Comparison of ENCODE assay signal across 1 cellular context in the genomic region with DNA sequence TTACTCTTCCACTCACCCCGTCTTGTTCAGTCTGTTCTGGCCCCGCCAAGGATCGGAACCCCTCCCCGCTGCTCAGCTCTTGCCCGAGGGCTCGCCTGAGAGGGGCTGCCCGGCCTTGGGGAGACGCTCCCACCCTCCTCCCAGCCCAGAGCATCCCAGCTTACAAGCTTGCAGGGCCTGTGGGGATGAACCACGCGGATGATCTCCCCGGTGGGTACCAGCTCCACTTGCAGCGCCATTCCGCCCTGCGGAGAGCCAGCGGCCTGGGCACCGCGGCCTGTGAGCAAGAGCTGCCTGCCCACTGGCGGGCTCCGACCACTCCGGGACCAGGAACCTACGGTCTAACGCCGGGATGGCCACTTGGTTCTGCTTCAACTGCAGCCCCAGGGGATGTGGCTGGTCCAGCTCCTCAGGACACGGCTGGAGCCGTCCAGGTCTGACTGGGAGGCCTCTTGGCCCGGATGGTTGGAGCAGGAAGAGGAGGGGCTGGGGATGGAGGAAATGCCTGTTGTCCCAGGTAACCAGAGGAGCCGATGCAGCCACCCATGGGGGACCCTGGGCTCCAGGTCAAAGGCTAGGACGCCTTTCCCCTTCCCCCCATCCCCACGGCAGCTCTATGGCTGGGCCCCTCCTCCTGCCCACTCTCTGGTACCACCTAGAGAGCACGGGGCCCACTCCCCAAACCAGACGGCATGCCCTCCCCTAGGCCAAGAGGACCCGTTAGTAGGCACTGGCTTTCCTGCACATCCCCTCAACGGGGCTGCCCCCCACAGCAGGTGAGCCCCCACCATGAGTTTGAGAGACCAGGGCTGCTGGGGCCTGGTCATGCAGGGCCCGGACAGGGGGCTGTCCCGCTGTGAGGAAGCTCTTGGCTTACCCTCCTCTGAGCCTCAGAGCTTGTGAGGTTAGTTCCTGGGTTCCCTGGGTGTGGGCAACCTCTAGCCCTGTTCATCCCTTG.
A peak's percentile ranks its signal among the peaks of the same experiment; 100 is the strongest.
TF ChIP-seq lines count a peak whose summit lies in the region.

A gene with protein sequence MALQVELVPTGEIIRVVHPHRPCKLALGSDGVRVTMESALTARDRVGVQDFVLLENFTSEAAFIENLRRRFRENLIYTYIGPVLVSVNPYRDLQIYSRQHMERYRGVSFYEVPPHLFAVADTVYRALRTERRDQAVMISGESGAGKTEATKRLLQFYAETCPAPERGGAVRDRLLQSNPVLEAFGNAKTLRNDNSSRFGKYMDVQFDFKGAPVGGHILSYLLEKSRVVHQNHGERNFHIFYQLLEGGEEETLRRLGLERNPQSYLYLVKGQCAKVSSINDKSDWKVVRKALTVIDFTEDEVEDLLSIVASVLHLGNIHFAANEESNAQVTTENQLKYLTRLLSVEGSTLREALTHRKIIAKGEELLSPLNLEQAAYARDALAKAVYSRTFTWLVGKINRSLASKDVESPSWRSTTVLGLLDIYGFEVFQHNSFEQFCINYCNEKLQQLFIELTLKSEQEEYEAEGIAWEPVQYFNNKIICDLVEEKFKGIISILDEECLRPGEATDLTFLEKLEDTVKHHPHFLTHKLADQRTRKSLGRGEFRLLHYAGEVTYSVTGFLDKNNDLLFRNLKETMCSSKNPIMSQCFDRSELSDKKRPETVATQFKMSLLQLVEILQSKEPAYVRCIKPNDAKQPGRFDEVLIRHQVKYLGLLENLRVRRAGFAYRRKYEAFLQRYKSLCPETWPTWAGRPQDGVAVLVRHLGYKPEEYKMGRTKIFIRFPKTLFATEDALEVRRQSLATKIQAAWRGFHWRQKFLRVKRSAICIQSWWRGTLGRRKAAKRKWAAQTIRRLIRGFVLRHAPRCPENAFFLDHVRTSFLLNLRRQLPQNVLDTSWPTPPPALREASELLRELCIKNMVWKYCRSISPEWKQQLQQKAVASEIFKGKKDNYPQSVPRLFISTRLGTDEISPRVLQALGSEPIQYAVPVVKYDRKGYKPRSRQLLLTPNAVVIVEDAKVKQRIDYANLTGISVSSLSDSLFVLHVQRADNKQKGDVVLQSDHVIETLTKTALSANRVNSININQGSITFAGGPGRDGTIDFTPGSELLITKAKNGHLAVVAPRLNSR (minus strand): TSS at position 438 of the 958 bp plus-strand sequence. CDS start 199 bp downstream, at position 239.

TF ChIP-seq in H1, 55 proteins besides CTCF, POLR2A, EP300 and RAD21:
- TF ChIP-seq, protein P1, sequence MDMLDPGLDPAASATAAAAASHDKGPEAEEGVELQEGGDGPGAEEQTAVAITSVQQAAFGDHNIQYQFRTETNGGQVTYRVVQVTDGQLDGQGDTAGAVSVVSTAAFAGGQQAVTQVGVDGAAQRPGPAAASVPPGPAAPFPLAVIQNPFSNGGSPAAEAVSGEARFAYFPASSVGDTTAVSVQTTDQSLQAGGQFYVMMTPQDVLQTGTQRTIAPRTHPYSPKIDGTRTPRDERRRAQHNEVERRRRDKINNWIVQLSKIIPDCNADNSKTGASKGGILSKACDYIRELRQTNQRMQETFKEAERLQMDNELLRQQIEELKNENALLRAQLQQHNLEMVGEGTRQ (IDR thresholded peaks at IDR 0.05; ENCODE audit: low read length) = no peak
- TF ChIP-seq RBBP5 (IDR thresholded peaks at IDR 0.05; ENCODE audit: borderline replicate concordance, low read depth, low read length) (no peak), SAP30 (IDR thresholded peaks at IDR 0.05; ENCODE audit: insufficient read depth, insufficient replicate concordance, low read length) (peak; percentile 28)
TF ChIP-seq in H1: peak in this region for 1.
